ENCODE assay signal across 17 cellular contexts in genomic region chr5:72613515-72613914, GRCh38.
DNase-seq lines count a peak whose midpoint lies in the region; ATAC-seq, FAIRE-seq and TF ChIP-seq lines count a peak whose summit lies in the region.
"Had no signal": no experiment of that assay in that cellular context is flagged by ENCODE, and none has a peak within 500 bp of the region (broad histone marks: within the 10 kb centered on the region; RNA-seq: fewer than 3 reads in every experiment).

No MANE protein-coding gene starts in this region.

- peak; percentile 92 for ATAC-seq in left colon
- ATAC-seq: CD8-positive, alpha-beta T cell had no signal

- 66 to 80% (median 78%) methylated on average over 2 of the region's 2 CpGs for WGBS in small intestine, 3 donors
- 51% methylated on average over 2 of the region's 2 CpGs for WGBS in prostate gland

- H3K4me1 Mint-ChIP-seq in HFFc6 (ENCODE audit: low read depth) = peaks cover 47% of the 10 kb centered on the region

- DNase-seq in HFFc6 (no peak), NCI-H748 treated with DMSO at 0.1 percent for 48 hours (lab: John Stamatoyannopoulos, UW) (peak; percentile 62), left colon (no peak), small intestine (peak; percentile 29), prostate gland (ENCODE audit: low spot score) (no peak), activated gamma-delta T cell (lab: John Stamatoyannopoulos, UW) (no peak), OCI-M1 (lab: John Stamatoyannopoulos, UW) (no peak)
- DNase-seq: CD8-positive, alpha-beta T cell; COR-L47; DMS153; DMS79 treated with DMSO at 0.1 percent for 48 hours; EL had no signal

- H3K9me3 Mint-ChIP-seq in HFFc6 = no peaks in the 10 kb centered on the region
- H3K9me3 Mint-ChIP-seq: CD8-positive, alpha-beta T cell had no signal

- peak overlapping the region; percentile 3; the same call in 1 of the 2 replicates for H3K27ac Mint-ChIP-seq in HFFc6
- H3K27ac Mint-ChIP-seq: CD14-positive monocyte; CD8-positive, alpha-beta T cell had no signal

- no peaks in the 10 kb centered on the region for H3K9me3 ChIP-seq in small intestine (ENCODE audit: control insufficient read depth, low read depth)
- no peaks in the 10 kb centered on the region for H3K9me3 ChIP-seq in prostate gland

- no peaks in the 10 kb centered on the region for H3K27me3 Mint-ChIP-seq in HFFc6 (ENCODE audit: insufficient read depth)

- TF ChIP-seq POLR2A in prostate gland (IDR thresholded peaks at IDR 0.05) = no peak

- TF ChIP-seq CTCF in HFFc6 (IDR thresholded peaks at IDR 0.05) (no peak), prostate gland (IDR thresholded peaks at IDR 0.05) (no peak)

- H3K27ac ChIP-seq in small intestine (ENCODE audit: low read depth in 1 of 2, low read length in 1 of 2) = no peak overlapping the region
- no peak overlapping the region for H3K27ac ChIP-seq in prostate gland
- H3K27ac ChIP-seq: 22Rv1, HL-60 had no signal

- H3K36me3 ChIP-seq in small intestine (ENCODE audit: control insufficient read depth in 2 of 2, insufficient read depth in 2 of 2, low read length in 2 of 2) (no peaks in the 10 kb centered on the region), prostate gland (no peaks in the 10 kb centered on the region)

- H3K4me3 Mint-ChIP-seq in HFFc6 = no peak overlapping the region
- H3K4me3 Mint-ChIP-seq: CD14-positive monocyte; CD8-positive, alpha-beta T cell had no signal

- H3K27me3 ChIP-seq in small intestine (ENCODE audit: control insufficient read depth in 2 of 2, insufficient read depth in 2 of 2, low read length in 2 of 2) = no peaks in the 10 kb centered on the region
- no peaks in the 10 kb centered on the region for H3K27me3 ChIP-seq in prostate gland (replicated peaks; ENCODE audit: insufficient read depth)

- H3K4me3 ChIP-seq in small intestine (ENCODE audit: low read depth in 1 of 2, low read length in 2 of 2) = no peak overlapping the region
- H3K4me3 ChIP-seq in prostate gland = no peak overlapping the region

- no peak for FAIRE-seq in small intestine (lab: Jason Lieb, UNC)
- FAIRE-seq: G401.6, GM12891 had no signal

- H3K36me3 Mint-ChIP-seq in HFFc6 (ENCODE audit: low read depth) = no peaks in the 10 kb centered on the region
- H3K36me3 Mint-ChIP-seq: CD14-positive monocyte; CD8-positive, alpha-beta T cell had no signal

- H3K4me1 ChIP-seq in small intestine (ENCODE audit: control insufficient read depth in 2 of 2, insufficient read depth in 1 of 2, low read depth in 1 of 2, low read length in 1 of 2) (no peaks in the 10 kb centered on the region), prostate gland (replicated peaks) (no peaks in the 10 kb centered on the region)

- intact Hi-C loops in left colon (cut with DNase I, micrococcal nuclease) = no loop called here
- intact Hi-C loops in prostate gland (cut with DNase I) = loop anchor here (5.0 kb wide), 1 partner anchor 204 kb away; the partner anchor contains the start of gene TNPO1

Comparison
In these comparisons a context has a peak if more than half of its experiments do, and no peak if none do; other contexts are left out.
1. DNase-seq: peak in NCI-H748 treated with DMSO at 0.1 percent for 48 hours (single experiment) and small intestine (single experiment); none in HFFc6 (single experiment), left colon (0 of 2), prostate gland (single experiment), activated gamma-delta T cell (single experiment) and OCI-M1 (single experiment).